Comparison of ENCODE assay signal across 8 cellular contexts in the genomic region with DNA sequence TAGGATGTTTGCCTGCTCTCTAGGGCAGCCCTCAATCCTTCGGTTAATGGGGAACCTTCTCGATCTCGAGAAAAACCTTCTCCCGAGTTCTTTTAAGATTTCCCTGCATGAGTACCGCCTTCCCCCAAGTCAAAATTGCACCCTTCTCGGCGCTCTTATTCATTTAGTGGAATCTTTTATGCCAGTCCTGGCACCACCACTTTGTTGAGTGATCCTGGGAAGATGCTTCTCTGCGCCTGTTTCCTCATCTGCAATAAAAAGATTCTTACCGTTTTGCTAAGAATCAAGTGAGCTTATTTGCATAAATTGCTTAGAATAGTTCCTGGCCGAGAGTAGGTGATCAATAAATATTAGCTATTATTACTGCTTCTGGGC. TPM values are rescaled to one million over a fixed set of nuclear protein-coding genes. Genes with fewer than 3 reads are reported as not detected.
DNase-seq lines count a peak whose midpoint lies in the region; ATAC-seq and TF ChIP-seq lines count a peak whose summit lies in the region.

No MANE protein-coding gene starts in this region.

- H3K4me3 Mint-ChIP-seq in activated CD8-positive, alpha-beta memory T cell treated with anti-CD3 and anti-CD28 coated beads, Interleukin-2, amount 10 ng/mL, durations not matched to agents 7 days and 5 days: peak overlapping the region; percentile 82
- peak overlapping the region; percentile 94 for H3K4me3 Mint-ChIP-seq in activated naive CD8-positive, alpha-beta T cell

- H3K9me3 Mint-ChIP-seq in activated CD8-positive, alpha-beta memory T cell treated with anti-CD3 and anti-CD28 coated beads, Interleukin-2, amount 10 ng/mL, durations not matched to agents 7 days and 5 days (ENCODE audit: low read depth): no peaks in the 10 kb centered on the region
- H3K9me3 Mint-ChIP-seq in activated naive CD8-positive, alpha-beta T cell (ENCODE audit: low read depth): no peaks in the 10 kb centered on the region

- TF ChIP-seq CTCF in left lung (IDR thresholded peaks at IDR 0.05) (no peak), tibial artery (IDR thresholded peaks at IDR 0.05) (no peak)

- no peaks in the 10 kb centered on the region for H3K27me3 Mint-ChIP-seq in activated CD8-positive, alpha-beta memory T cell treated with anti-CD3 and anti-CD28 coated beads, Interleukin-2, amount 10 ng/mL, durations not matched to agents 7 days and 5 days
- H3K27me3 Mint-ChIP-seq in activated naive CD8-positive, alpha-beta T cell: no peaks in the 10 kb centered on the region

- no peak for DNase-seq in activated CD8-positive, alpha-beta memory T cell treated with anti-CD3 and anti-CD28 coated beads, Interleukin-2, amount 10 ng/mL, durations not matched to agents 7 days and 5 days
- DNase-seq in activated CD8-positive, alpha-beta memory T cell treated with anti-CD3 and anti-CD28 coated beads, Interleukin-2, amount 50 U/mL, for 4 hours: no peak
- DNase-seq in left lung (no peak), tibial artery (no peak), putamen (ENCODE audit: low spot score) (no peak)

- no peak for ATAC-seq in activated CD8-positive, alpha-beta memory T cell treated with anti-CD3 and anti-CD28 coated beads, Interleukin-2, amount 10 ng/mL, durations not matched to agents 7 days and 5 days
- ATAC-seq in left lung (peak; percentile 2), GM21786 (IDR thresholded peaks at IDR 0.05; ENCODE audit: unreplicated experiment) (no peak), HG02852 (IDR thresholded peaks at IDR 0.05; ENCODE audit: unreplicated experiment) (no peak)

- H3K36me3 ChIP-seq in left lung (no peaks in the 10 kb centered on the region), tibial artery (no peaks in the 10 kb centered on the region)

- CTCF ChIA-PET in activated CD8-positive, alpha-beta memory T cell treated with anti-CD3 and anti-CD28 coated beads, Interleukin-2, amount 10 ng/mL, durations not matched to agents 7 days and 5 days (lab: Charles Lee): interaction anchor here (1.1 to 5.7 kb wide), 3 partner anchors 13 to 90 kb away, joined by 3 to 29 read pairs (median 4); no protein-coding TSS in a partner anchor

- H3K4me1 Mint-ChIP-seq in activated CD8-positive, alpha-beta memory T cell treated with anti-CD3 and anti-CD28 coated beads, Interleukin-2, amount 10 ng/mL, durations not matched to agents 7 days and 5 days: peaks cover 40% of the 10 kb centered on the region
- H3K4me1 Mint-ChIP-seq in activated naive CD8-positive, alpha-beta T cell (ENCODE audit: low read depth): peaks cover 45% of the 10 kb centered on the region

- no peaks in the 10 kb centered on the region for H3K9me3 ChIP-seq in left lung
- no peaks in the 10 kb centered on the region for H3K9me3 ChIP-seq in tibial artery

- peak overlapping the region; percentile 72 for H3K27ac Mint-ChIP-seq in activated CD8-positive, alpha-beta memory T cell treated with anti-CD3 and anti-CD28 coated beads, Interleukin-2, amount 10 ng/mL, durations not matched to agents 7 days and 5 days
- peak overlapping the region; percentile 86 for H3K27ac Mint-ChIP-seq in activated naive CD8-positive, alpha-beta T cell

- H3K36me3 Mint-ChIP-seq in activated CD8-positive, alpha-beta memory T cell treated with anti-CD3 and anti-CD28 coated beads, Interleukin-2, amount 10 ng/mL, durations not matched to agents 7 days and 5 days: peaks cover 12% of the 10 kb centered on the region
- H3K36me3 Mint-ChIP-seq in activated naive CD8-positive, alpha-beta T cell: no peaks in the 10 kb centered on the region

- intact Hi-C loops in left lung (cut with DNase I): no loop called here
- intact Hi-C loops in tibial artery (cut with DNase I; ENCODE audit: low total_unique reads): no loop called here

- H3K27ac ChIP-seq in left lung (peak overlapping the region; percentile 73 to 90), tibial artery (peak overlapping the region; percentile 85 to 88)

- peak overlapping the region; percentile 67 to 83 for H3K4me3 ChIP-seq in left lung
- H3K4me3 ChIP-seq in tibial artery: peak overlapping the region; percentile 85 to 94

- no peaks in the 10 kb centered on the region for H3K27me3 ChIP-seq in left lung
- no peaks in the 10 kb centered on the region for H3K27me3 ChIP-seq in tibial artery

- H3K4me1 ChIP-seq in left lung (peaks cover 28 to 60% of the 10 kb centered on the region in 2 donors), tibial artery (peaks cover 0 to 55% (median 40%) of the 10 kb centered on the region in 4 donors)

RNA-seq across cellular contexts. Expression of a gene that starts 0.7 kb away (rescaled TPM):
- 10 to 100 TPM; 53.2 to 56.3 TPM for total RNA-seq in activated CD8-positive, alpha-beta memory T cell treated with anti-CD3 and anti-CD28 coated beads, Interleukin-2, amount 10 ng/mL, durations not matched to agents 7 days and 5 days
- total RNA-seq in left lung: 100 to 1,000 TPM; 142 to 158 TPM

RNA-seq across cellular contexts. Expression of a gene that starts 48.1 kb away (rescaled TPM):
- total RNA-seq in activated CD8-positive, alpha-beta memory T cell treated with anti-CD3 and anti-CD28 coated beads, Interleukin-2, amount 10 ng/mL, durations not matched to agents 7 days and 5 days: 100 to 1,000 TPM; 388 to 398 TPM
- 100 to 1,000 TPM; 280 to 311 TPM for total RNA-seq in left lung

RNA-seq across cellular contexts. Expression of a gene that starts 53.8 kb away (rescaled TPM):
- total RNA-seq in activated CD8-positive, alpha-beta memory T cell treated with anti-CD3 and anti-CD28 coated beads, Interleukin-2, amount 10 ng/mL, durations not matched to agents 7 days and 5 days: not detected
- total RNA-seq in left lung: not detected
